1 cellular context compared by ENCODE assay signal in genomic region chr13:49779721-49780120, GRCh38.
TF ChIP-seq lines count a peak whose summit lies in the region.

No MANE protein-coding gene starts in this region.

TF ChIP-seq in GM23338, 12 proteins besides CTCF, POLR2A, EP300 and RAD21 (continued from another document):
- no peak for TF ChIP-seq ZNF462 (CRISPR knock-in tag; IDR thresholded peaks at IDR 0.05)
